In the genomic region with DNA sequence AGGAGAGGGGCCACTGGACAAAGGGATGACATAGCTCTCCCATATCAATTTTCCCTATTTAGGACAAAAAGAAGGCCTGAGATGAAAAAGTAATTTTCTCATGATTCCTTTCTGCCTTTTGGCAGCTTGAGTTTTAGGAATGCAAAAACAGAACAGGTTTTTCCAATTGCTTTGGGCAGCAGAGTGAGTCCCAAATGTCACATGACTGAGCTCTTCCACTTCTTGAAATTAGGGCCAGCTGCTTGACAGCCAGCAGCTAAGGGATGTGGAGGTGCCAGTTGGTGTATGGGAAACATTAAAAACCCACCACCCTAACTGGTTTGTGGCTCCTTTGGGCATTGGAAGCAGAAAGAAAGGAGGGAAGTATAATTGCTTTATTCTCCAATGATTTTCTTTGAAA, we compare ENCODE assay signal across 1 cellular context.
TF ChIP-seq lines count a peak whose summit lies in the region.

No MANE protein-coding gene starts in this region.

TF ChIP-seq in WTC11, 78 proteins besides CTCF, POLR2A, EP300 and RAD21 (continued from another document):
- TF ChIP-seq PRDM15 (CRISPR knock-in tag; IDR thresholded peaks at IDR 0.05): no peak
- no peak for TF ChIP-seq ZNF232 (CRISPR knock-in tag; IDR thresholded peaks at IDR 0.05)
- TF ChIP-seq AR (CRISPR knock-in tag; IDR thresholded peaks at IDR 0.05): no peak
- no peak for TF ChIP-seq MYBL2 (CRISPR knock-in tag; IDR thresholded peaks at IDR 0.05)
- no peak for TF ChIP-seq ZNF423 (CRISPR knock-in tag; IDR thresholded peaks at IDR 0.05)
- TF ChIP-seq GRHL2 (CRISPR knock-in tag; IDR thresholded peaks at IDR 0.05; ENCODE audit: insufficient replicate concordance, severe bottlenecking): no peak
- no peak for TF ChIP-seq NR3C1 (CRISPR knock-in tag; conservative IDR thresholded peaks at IDR 0.05; ENCODE audit: low read depth)
- no peak for TF ChIP-seq IRF2 (CRISPR knock-in tag; IDR thresholded peaks at IDR 0.05; ENCODE audit: borderline replicate concordance, low read depth)
- TF ChIP-seq, protein P1, sequence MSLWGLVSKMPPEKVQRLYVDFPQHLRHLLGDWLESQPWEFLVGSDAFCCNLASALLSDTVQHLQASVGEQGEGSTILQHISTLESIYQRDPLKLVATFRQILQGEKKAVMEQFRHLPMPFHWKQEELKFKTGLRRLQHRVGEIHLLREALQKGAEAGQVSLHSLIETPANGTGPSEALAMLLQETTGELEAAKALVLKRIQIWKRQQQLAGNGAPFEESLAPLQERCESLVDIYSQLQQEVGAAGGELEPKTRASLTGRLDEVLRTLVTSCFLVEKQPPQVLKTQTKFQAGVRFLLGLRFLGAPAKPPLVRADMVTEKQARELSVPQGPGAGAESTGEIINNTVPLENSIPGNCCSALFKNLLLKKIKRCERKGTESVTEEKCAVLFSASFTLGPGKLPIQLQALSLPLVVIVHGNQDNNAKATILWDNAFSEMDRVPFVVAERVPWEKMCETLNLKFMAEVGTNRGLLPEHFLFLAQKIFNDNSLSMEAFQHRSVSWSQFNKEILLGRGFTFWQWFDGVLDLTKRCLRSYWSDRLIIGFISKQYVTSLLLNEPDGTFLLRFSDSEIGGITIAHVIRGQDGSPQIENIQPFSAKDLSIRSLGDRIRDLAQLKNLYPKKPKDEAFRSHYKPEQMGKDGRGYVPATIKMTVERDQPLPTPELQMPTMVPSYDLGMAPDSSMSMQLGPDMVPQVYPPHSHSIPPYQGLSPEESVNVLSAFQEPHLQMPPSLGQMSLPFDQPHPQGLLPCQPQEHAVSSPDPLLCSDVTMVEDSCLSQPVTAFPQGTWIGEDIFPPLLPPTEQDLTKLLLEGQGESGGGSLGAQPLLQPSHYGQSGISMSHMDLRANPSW (CRISPR knock-in tag; conservative IDR thresholded peaks at IDR 0.05; ENCODE audit: low read depth): no peak
- no peak for TF ChIP-seq SMAD3 (CRISPR knock-in tag; IDR thresholded peaks at IDR 0.05; ENCODE audit: borderline replicate concordance)
- TF ChIP-seq NR1H2 (CRISPR knock-in tag; IDR thresholded peaks at IDR 0.05): no peak
- TF ChIP-seq NR2C2 (CRISPR knock-in tag; IDR thresholded peaks at IDR 0.05): no peak
- TF ChIP-seq, protein P2, sequence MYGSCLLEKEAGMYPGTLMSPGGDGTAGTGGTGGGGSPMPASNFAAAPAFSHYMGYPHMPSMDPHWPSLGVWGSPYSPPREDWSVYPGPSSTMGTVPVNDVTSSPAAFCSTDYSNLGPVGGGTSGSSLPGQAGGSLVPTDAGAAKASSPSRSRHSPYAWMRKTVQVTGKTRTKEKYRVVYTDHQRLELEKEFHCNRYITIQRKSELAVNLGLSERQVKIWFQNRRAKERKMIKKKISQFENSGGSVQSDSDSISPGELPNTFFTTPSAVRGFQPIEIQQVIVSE (CRISPR knock-in tag; IDR thresholded peaks at IDR 0.05; ENCODE audit: borderline replicate concordance): no peak
- TF ChIP-seq FOXP1 (CRISPR knock-in tag; IDR thresholded peaks at IDR 0.05; ENCODE audit: borderline replicate concordance): no peak
